Comparison of ENCODE assay signal across 1 cellular context in the genomic region with DNA sequence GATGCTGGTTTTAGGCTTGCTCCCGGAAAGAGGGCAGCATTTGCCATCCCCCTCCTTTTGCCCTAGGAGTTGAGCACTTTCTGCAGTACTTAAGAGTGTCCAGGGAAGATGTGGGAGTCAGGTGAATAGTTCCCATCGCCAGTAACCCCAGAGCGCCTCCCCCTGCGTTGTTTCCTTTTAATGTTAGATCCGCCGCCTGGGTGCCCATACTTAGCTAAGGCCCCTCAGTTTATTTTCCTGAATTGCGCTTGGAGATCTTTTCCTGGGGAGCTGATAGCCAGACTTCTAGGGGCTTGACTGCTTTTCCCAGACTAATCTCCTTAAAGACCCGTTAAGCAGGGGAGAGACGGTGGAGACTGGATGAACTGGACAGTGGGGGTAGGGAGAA.
TF ChIP-seq lines count a peak whose summit lies in the region.

No MANE protein-coding gene starts in this region.

TF ChIP-seq in SK-N-SH treated with all-trans-retinoic acid at 6 μM for 48 hours, 23 proteins besides CTCF, POLR2A, EP300 and RAD21 (continued from another document):
- TF ChIP-seq ARNTL (CRISPR knock-in tag; IDR thresholded peaks at IDR 0.05; ENCODE audit: borderline replicate concordance, low read depth) (no peak), ESRRG (CRISPR knock-in tag; IDR thresholded peaks at IDR 0.05) (no peak)
